Comparison of ENCODE assay signal across 13 cellular contexts in genomic region chr9:89528540-89528939, GRCh38. TPM values are rescaled to one million over a fixed set of nuclear protein-coding genes. Genes with fewer than 3 reads are reported as not detected.
A peak's percentile ranks its signal among the peaks of the same experiment; 100 is the strongest.
DNase-seq lines count a peak whose midpoint lies in the region; ATAC-seq and TF ChIP-seq lines count a peak whose summit lies in the region.
"Had no signal": no experiment of that assay in that cellular context is flagged by ENCODE, and none has a peak within 500 bp of the region (broad histone marks: within the 10 kb centered on the region; RNA-seq: fewer than 3 reads in every experiment).

No MANE protein-coding gene starts in this region.

- H2BK5ac ChIP-seq in mesenchymal stem cell (ENCODE audit: low read depth, low read length, poor library complexity, severe bottlenecking) = no peak overlapping the region

- H3K4me1 ChIP-seq in mesenchymal stem cell (ENCODE audit: control insufficient read depth, insufficient read depth, low read depth, low read length) (peaks cover 4% of the 10 kb centered on the region), right atrium auricular region (no peaks in the 10 kb centered on the region)

- peaks cover 10% of the 10 kb centered on the region for H3K9me3 Mint-ChIP-seq in activated naive CD8-positive, alpha-beta T cell treated with anti-CD3 and anti-CD28 coated beads for 36 hours

- WGBS in mesenchymal stem cell = 74% methylated on average over 6 of the region's 6 CpGs

- H2BK12ac ChIP-seq in mesenchymal stem cell (ENCODE audit: low read length in 2 of 2) = no peak overlapping the region

- H2BK120ac ChIP-seq in mesenchymal stem cell (ENCODE audit: low read depth, low read length) = no peak overlapping the region

- no peak overlapping the region for H4K91ac ChIP-seq in mesenchymal stem cell (ENCODE audit: low read length)

- DNase-seq in CD1c-positive myeloid dendritic cell (ENCODE audit: extremely low spot score) (peak; percentile 10), DMS53 (lab: John Stamatoyannopoulos, UW) (peak; percentile 70), mesenchymal stem cell (peak; percentile 40), right atrium auricular region (ENCODE audit: low spot score) (no peak)
- DNase-seq in activated naive CD8-positive, alpha-beta T cell treated with anti-CD3 and anti-CD28 coated beads for 36 hours = no peak
- no peak for DNase-seq in effector CD4-positive, alpha-beta T cell
- DNase-seq: GM23248; MG63; NCI-H345; stimulated activated CD4-positive, alpha-beta T cell treated with anti-CD3 and anti-CD28 coated beads, Interleukin-4, amount 100 ng/mL, for 1 hour; stimulated activated naive CD4-positive, alpha-beta T cell had no signal

- no peak overlapping the region for H3K4me3 ChIP-seq in mesenchymal stem cell (ENCODE audit: insufficient read depth in 1 of 2, low read depth in 1 of 2, low read length in 2 of 2)
- no peak overlapping the region for H3K4me3 ChIP-seq in right atrium auricular region
- H3K4me3 ChIP-seq: GM23248, MG63 had no signal

- no peaks in the 10 kb centered on the region for H3K27me3 Mint-ChIP-seq in activated naive CD8-positive, alpha-beta T cell treated with anti-CD3 and anti-CD28 coated beads for 36 hours

- no peak overlapping the region for H3K9ac ChIP-seq in mesenchymal stem cell (ENCODE audit: low read length)
- H3K9ac ChIP-seq: GM23248 had no signal

- no peak for TF ChIP-seq POLR2A in GM18505 (IDR thresholded peaks at IDR 0.05; ENCODE audit: borderline replicate concordance, extremely low read depth, insufficient read depth, insufficient read length)

- H3K27ac Mint-ChIP-seq in activated naive CD8-positive, alpha-beta T cell treated with anti-CD3 and anti-CD28 coated beads for 36 hours = peak overlapping the region; percentile 9
- H3K27ac Mint-ChIP-seq: mesothelial cell of epicardium had no signal

- no peak overlapping the region for H3K4me2 ChIP-seq in mesenchymal stem cell (ENCODE audit: low read length, poor library complexity, severe bottlenecking)

- no peak for TF ChIP-seq CTCF in right atrium auricular region (IDR thresholded peaks at IDR 0.05)

- H2AK5ac ChIP-seq in mesenchymal stem cell (ENCODE audit: low read length, severe bottlenecking) = no peak overlapping the region

- H2AFZ ChIP-seq in mesenchymal stem cell (ENCODE audit: low read depth, low read length) = no peak overlapping the region
- H2AFZ ChIP-seq: GM23248 had no signal

- H3K79me1 ChIP-seq in mesenchymal stem cell (replicated peaks; ENCODE audit: low read length, poor library complexity, severe bottlenecking) = no peaks in the 10 kb centered on the region

- no peak overlapping the region for H3K4me3 Mint-ChIP-seq in activated naive CD8-positive, alpha-beta T cell treated with anti-CD3 and anti-CD28 coated beads for 36 hours
- H3K4me3 Mint-ChIP-seq: mesothelial cell of epicardium had no signal

- H3K36me3 ChIP-seq in mesenchymal stem cell (ENCODE audit: control insufficient read depth in 1 of 2, insufficient read depth in 2 of 2, low read depth in 1 of 2, low read length in 2 of 2) (no peaks in the 10 kb centered on the region), right atrium auricular region (no peaks in the 10 kb centered on the region)
- H3K36me3 ChIP-seq: MG63 had no signal

- no peak for ATAC-seq in GM18505 (IDR thresholded peaks at IDR 0.05; ENCODE audit: unreplicated experiment)

- H4K8ac ChIP-seq in mesenchymal stem cell (ENCODE audit: low read length) = no peak overlapping the region

- H3K27ac ChIP-seq in mesenchymal stem cell (ENCODE audit: low read length, poor library complexity, severe bottlenecking) (no peak overlapping the region), right atrium auricular region (no peak overlapping the region)
- H3K27ac ChIP-seq: GM23248 had no signal

- no peak overlapping the region for H3K23ac ChIP-seq in mesenchymal stem cell (ENCODE audit: low read length in 2 of 2)

- H3K18ac ChIP-seq in mesenchymal stem cell (ENCODE audit: low read depth in 1 of 2, low read length in 2 of 2) = no peak overlapping the region

- peaks cover 16% of the 10 kb centered on the region for H3K36me3 Mint-ChIP-seq in activated naive CD8-positive, alpha-beta T cell treated with anti-CD3 and anti-CD28 coated beads for 36 hours
- H3K36me3 Mint-ChIP-seq: mesothelial cell of epicardium had no signal

- peaks cover 7% of the 10 kb centered on the region for H3K9me3 ChIP-seq in mesenchymal stem cell (ENCODE audit: control insufficient read depth, low read length)
- H3K9me3 ChIP-seq in right atrium auricular region = no peaks in the 10 kb centered on the region
- H3K9me3 ChIP-seq: MG63 had no signal

- peaks cover 87% of the 10 kb centered on the region for H3K4me1 Mint-ChIP-seq in activated naive CD8-positive, alpha-beta T cell treated with anti-CD3 and anti-CD28 coated beads for 36 hours

- H2BK15ac ChIP-seq in mesenchymal stem cell (ENCODE audit: low read depth, poor library complexity, severe bottlenecking) = no peak overlapping the region

- H3K4ac ChIP-seq in mesenchymal stem cell (ENCODE audit: low read depth in 1 of 2, low read length in 2 of 2) = no peak overlapping the region

- no peak overlapping the region for H3K14ac ChIP-seq in mesenchymal stem cell (ENCODE audit: low read length in 2 of 2)

- peaks cover 0 to 69% of the 10 kb centered on the region in 2 experiments for H3K27me3 ChIP-seq in mesenchymal stem cell (ENCODE audit: control insufficient read depth in 1 of 2, insufficient read depth in 1 of 2, low read length in 2 of 2)
- no peaks in the 10 kb centered on the region for H3K27me3 ChIP-seq in right atrium auricular region
- H3K27me3 ChIP-seq: MG63 had no signal

RNA-seq across cellular contexts. Expression of gene SEMA4D, which starts 30.6 kb away (rescaled TPM):
- 100 to 1,000 TPM; 239 to 245 TPM for total RNA-seq in activated naive CD8-positive, alpha-beta T cell treated with anti-CD3 and anti-CD28 coated beads for 36 hours
- polyA plus RNA-seq in mesenchymal stem cell (2013, experiment 1 of 2) = 3.2 TPM
- 3.2 TPM for polyA plus RNA-seq in mesenchymal stem cell (2013, experiment 2 of 2)
- total RNA-seq in right atrium auricular region = 10 to 100 TPM; 14.6 to 22.1 TPM

Comparison
In these comparisons a context has a peak if more than half of its experiments do, and no peak if none do; other contexts are left out.
1. DNase-seq: peak in CD1c-positive myeloid dendritic cell (single experiment), DMS53 (single experiment) and mesenchymal stem cell (single experiment); none in activated naive CD8-positive, alpha-beta T cell treated with anti-CD3 and anti-CD28 coated beads for 36 hours (single experiment), right atrium auricular region (single experiment) and effector CD4-positive, alpha-beta T cell (single experiment).
2. RNA of gene SEMA4D, which starts 30.6 kb away (total RNA-seq): 239 to 245 TPM in activated naive CD8-positive, alpha-beta T cell treated with anti-CD3 and anti-CD28 coated beads for 36 hours; 14.6 to 22.1 TPM in right atrium auricular region; every median in the first group is over 10 times any median in the second.